ENCODE assay signal across 1 cellular context in genomic region chr16:10521681-10522274, GRCh38.
TF ChIP-seq lines count a peak whose summit lies in the region.

No MANE protein-coding gene starts in this region.

TF ChIP-seq in K562, 482 proteins besides CTCF, POLR2A, EP300 and RAD21 (continued from another document):
- TF ChIP-seq AFF1 (IDR thresholded peaks at IDR 0.05; ENCODE audit: low read depth in 1 of 2, partially characterized antibody in 2 of 2) = no peak
TF ChIP-seq in K562: peak in this region for 5.
